8 cellular contexts compared by ENCODE assay signal in genomic region chr4:55554453-55555030, GRCh38. TPM values are rescaled to one million over a fixed set of nuclear protein-coding genes. Genes with fewer than 3 reads are reported as not detected.
DNase-seq lines count a peak whose midpoint lies in the region; ATAC-seq and TF ChIP-seq lines count a peak whose summit lies in the region.

No MANE protein-coding gene starts in this region.

- no peak for ATAC-seq in GM18502 (IDR thresholded peaks at IDR 0.05; ENCODE audit: poor library complexity, unreplicated experiment)

- H3K36me3 ChIP-seq in testis (ENCODE audit: low read depth, missing control alignments): no peaks in the 10 kb centered on the region

- no peak overlapping the region for H3K27ac ChIP-seq in testis

- intact Hi-C loops in testis (cut with DNase I; ENCODE audit: low total_unique reads): no loop called here

- peaks cover 7% of the 10 kb centered on the region for H3K4me1 ChIP-seq in testis

- no peak for TF ChIP-seq POLR2A in testis (IDR thresholded peaks at IDR 0.05)

- DNase-seq in SIG-M5 treated with dmso at 0.1 percent for 504 hours (lab: John Stamatoyannopoulos, UW; ENCODE audit: unreplicated experiment): peak; percentile 23
- no peak for DNase-seq in SIG-M5 (lab: John Stamatoyannopoulos, UW)
- peak; percentile 73 for DNase-seq in RKO (ENCODE audit: low spot score)
- DNase-seq in fibroblast of pulmonary artery (ENCODE audit: low read depth): peak; percentile 79
- no peak for DNase-seq in testis
- DNase-seq in NCI-H82 treated with DMSO at 0.1 percent for 48 hours (lab: John Stamatoyannopoulos, UW; ENCODE audit: unreplicated experiment): no peak
- DNase-seq in activated effector memory CD4-positive, alpha-beta T cell treated with Interleukin-2 at 50 U/mL for 16 hours: no peak

- 27 to 38% methylated on average over 2 of the region's 2 CpGs for WGBS in testis, 2 donors

- peak; percentile 54 for TF ChIP-seq CTCF in fibroblast of pulmonary artery (IDR thresholded peaks at IDR 0.05; ENCODE audit: low read length, missing control alignments)
- TF ChIP-seq CTCF in testis (IDR thresholded peaks at IDR 0.05): peak in 2 of 3 experiments; percentile 35 to 47

- no peak overlapping the region for H3K4me3 ChIP-seq in fibroblast of pulmonary artery (replicated peaks; ENCODE audit: low read depth, low read length)
- no peak overlapping the region for H3K4me3 ChIP-seq in testis

- no peaks in the 10 kb centered on the region for H3K9me3 ChIP-seq in testis

- H3K27me3 ChIP-seq in testis: no peaks in the 10 kb centered on the region

RNA-seq across cellular contexts. Expression of gene CLOCK, which starts 7.8 kb away (rescaled TPM):
- total RNA-seq in testis: 10 to 100 TPM; 43.4 to 48.6 TPM
- 41.9 TPM for polyA plus RNA-seq in testis (ENCODE audit: insufficient read depth, low read depth, low replicate concordance)

RNA-seq across cellular contexts. Expression of gene PDCL2, which starts 37.5 kb away (rescaled TPM):
- 10 to 100 TPM; 15.7 to 28.6 TPM for total RNA-seq in testis
- 84.6 TPM for polyA plus RNA-seq in testis (ENCODE audit: insufficient read depth, low read depth, low replicate concordance)

Comparison
In these comparisons a context has a peak if more than half of its experiments do, and no peak if none do; other contexts are left out.
1. DNase-seq: peak in SIG-M5 treated with dmso at 0.1 percent for 504 hours (single experiment), RKO (single experiment) and fibroblast of pulmonary artery (single experiment); none in SIG-M5 (single experiment), testis (single experiment), NCI-H82 treated with DMSO at 0.1 percent for 48 hours (single experiment) and activated effector memory CD4-positive, alpha-beta T cell treated with Interleukin-2 at 50 U/mL for 16 hours (single experiment).